8 cellular contexts compared by ENCODE assay signal in the genomic region with DNA sequence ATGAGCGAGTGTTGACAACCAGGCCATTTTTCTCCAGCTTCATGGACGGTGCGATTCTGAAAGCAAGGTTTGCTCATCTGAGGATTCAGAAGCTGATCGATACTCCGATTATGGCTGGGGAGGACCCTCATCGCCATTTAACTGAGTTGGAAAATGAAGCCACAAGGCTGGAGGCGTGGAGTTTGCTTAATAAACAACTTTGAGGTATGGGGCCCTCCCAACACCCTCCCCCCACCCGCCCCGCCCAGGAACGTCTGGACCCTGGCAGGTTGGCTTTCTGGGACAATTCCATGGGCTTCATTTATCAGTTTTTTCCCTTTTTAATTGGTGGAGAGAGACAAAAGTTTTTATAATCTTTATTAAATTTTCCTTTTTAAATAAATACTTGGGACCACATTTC. TPM values are rescaled to one million over a fixed set of nuclear protein-coding genes. Genes with fewer than 3 reads are reported as not detected.
A peak's percentile ranks its signal among the peaks of the same experiment; 100 is the strongest.
DNase-seq lines count a peak whose midpoint lies in the region; ATAC-seq, FAIRE-seq and TF ChIP-seq lines count a peak whose summit lies in the region.

No MANE protein-coding gene starts in this region.

- H3K4me1 ChIP-seq in adipocyte (ENCODE audit: control insufficient read depth, insufficient read depth, low read length) (peaks cover 45% of the 10 kb centered on the region), HepG2 (ENCODE audit: insufficient read depth, low read length) (peaks cover 16% of the 10 kb centered on the region), thymus (ENCODE audit: control insufficient read depth, insufficient read depth, low read length) (peaks cover 3% of the 10 kb centered on the region)

- no peak for TF ChIP-seq POLR2A in HepG2 (IDR thresholded peaks at IDR 0.05; ENCODE audit: insufficient read depth in 1 of 2, low read depth in 2 of 2, low read length in 2 of 2)

- in situ Hi-C loops in HepG2 (cut with HindIII; ENCODE audit: extremely low pct_ligation_motif_present, low pct_unique_long_range_greater_than_20kb): loop anchor here (10.0 kb wide), 1 partner anchor 202 kb away; the partner anchor contains the start of gene ZNF827

- H3K4me3 ChIP-seq in adipocyte (ENCODE audit: low read length) (peak overlapping the region; percentile 76), HepG2 (replicated peaks in 1 of 3; ENCODE audit: insufficient read depth in 1 of 3, low read depth in 2 of 3, low read length in 3 of 3) (peak overlapping the region; percentile 59 to 73 (median 60)), thymus (ENCODE audit: low read length) (peak overlapping the region; percentile 81)

- POLR2A ChIA-PET in activated CD4-positive, alpha-beta T cell treated with anti-CD3 and anti-CD28 coated beads, Interleukin-2, amount 10 ng/mL, durations not matched to agents 7 days and 5 days (lab: Charles Lee): no interaction called here
- POLR2A ChIA-PET in HepG2 (lab: Yijun Ruan, JAX): no interaction called here

- peak overlapping the region; percentile 82 for H3K9ac ChIP-seq in adipocyte (ENCODE audit: low read length)
- H3K9ac ChIP-seq in HepG2 (ENCODE audit: insufficient read depth, low read depth, low read length): no peak overlapping the region

- ATAC-seq in HepG2: no peak

- no peaks in the 10 kb centered on the region for H4K20me1 ChIP-seq in HepG2 (ENCODE audit: insufficient read depth, low read length)

- TF ChIP-seq CTCF in HepG2 (CRISPR knock-in tag; IDR thresholded peaks at IDR 0.05): no peak

- peaks cover 3% of the 10 kb centered on the region for H3K27me3 Mint-ChIP-seq in activated CD4-positive, alpha-beta T cell treated with anti-CD3 and anti-CD28 coated beads, Interleukin-2, amount 10 ng/mL, durations not matched to agents 7 days and 5 days

- H3K4me3 Mint-ChIP-seq in activated CD4-positive, alpha-beta T cell treated with anti-CD3 and anti-CD28 coated beads, Interleukin-2, amount 10 ng/mL, durations not matched to agents 7 days and 5 days: peak overlapping the region; percentile 65

- peaks cover 10% of the 10 kb centered on the region for H3K4me1 Mint-ChIP-seq in activated CD4-positive, alpha-beta T cell treated with anti-CD3 and anti-CD28 coated beads, Interleukin-2, amount 10 ng/mL, durations not matched to agents 7 days and 5 days

- intact Hi-C loops in HepG2 (cut with micrococcal nuclease; ENCODE audit: unreplicated experiment): no loop called here

- H3K79me2 ChIP-seq in HepG2 (ENCODE audit: insufficient read depth, low read length): no peaks in the 10 kb centered on the region

- WGBS in HepG2 (ENCODE audit: low lambda C conversion rate): 2% methylated on average over 8 of the region's 10 CpGs
- WGBS in thymus: 76% methylated on average over 10 of the region's 10 CpGs

- no peaks in the 10 kb centered on the region for H3K9me3 Mint-ChIP-seq in activated CD4-positive, alpha-beta T cell treated with anti-CD3 and anti-CD28 coated beads, Interleukin-2, amount 10 ng/mL, durations not matched to agents 7 days and 5 days

- H3K36me3 Mint-ChIP-seq in activated CD4-positive, alpha-beta T cell treated with anti-CD3 and anti-CD28 coated beads, Interleukin-2, amount 10 ng/mL, durations not matched to agents 7 days and 5 days (ENCODE audit: low read depth): no peaks in the 10 kb centered on the region

- no peaks in the 10 kb centered on the region for H3K36me3 ChIP-seq in adipocyte (ENCODE audit: control insufficient read depth, insufficient read depth, low read length, severe bottlenecking)
- no peaks in the 10 kb centered on the region for H3K36me3 ChIP-seq in HepG2 (replicated peaks in 1 of 2; ENCODE audit: control insufficient read depth in 1 of 2, insufficient read depth in 2 of 2, low read length in 2 of 2)
- H3K36me3 ChIP-seq in thymus (ENCODE audit: control insufficient read depth, insufficient read depth): no peaks in the 10 kb centered on the region

- H3K9me3 ChIP-seq in adipocyte (ENCODE audit: control insufficient read depth, low read length) (no peaks in the 10 kb centered on the region), HepG2 (ENCODE audit: low read length) (no peaks in the 10 kb centered on the region), thymus (ENCODE audit: control insufficient read depth) (no peaks in the 10 kb centered on the region)

- TF ChIP-seq EP300 in HepG2 (IDR thresholded peaks at IDR 0.05; ENCODE audit: low read depth in 2 of 2, low read length in 2 of 2) (no peak), HepG2 (CRISPR knock-in tag; IDR thresholded peaks at IDR 0.05; ENCODE audit: borderline replicate concordance) (no peak)

- DNase-seq in activated CD4-positive, alpha-beta T cell treated with anti-CD3 and anti-CD28 coated beads, Interleukin-2, amount 10 ng/mL, durations not matched to agents 7 days and 5 days: no peak
- DNase-seq in activated CD4-positive, alpha-beta T cell treated with anti-CD3 and anti-CD28 coated beads for 48 hours: no peak
- DNase-seq in adipocyte (ENCODE audit: low read depth) (no peak), HepG2 (ENCODE audit: low spot score) (no peak), SW480 (ENCODE audit: low spot score) (no peak), ureter (ENCODE audit: low spot score) (no peak), RKO (ENCODE audit: low spot score) (no peak)

- TF ChIP-seq RAD21 in HepG2 (CRISPR knock-in tag; IDR thresholded peaks at IDR 0.05): no peak

- H3K27ac Mint-ChIP-seq in activated CD4-positive, alpha-beta T cell treated with anti-CD3 and anti-CD28 coated beads, Interleukin-2, amount 10 ng/mL, durations not matched to agents 7 days and 5 days: no peak overlapping the region

- H3K27ac ChIP-seq in HepG2 (ENCODE audit: extremely low read length, insufficient read depth, low read length): no peak overlapping the region
- peak overlapping the region; percentile 80 for H3K27ac ChIP-seq in thymus (ENCODE audit: low read depth)

- no peak for FAIRE-seq in HepG2 (lab: Jason Lieb, UNC)

- CTCF ChIA-PET in activated CD4-positive, alpha-beta T cell treated with anti-CD3 and anti-CD28 coated beads, Interleukin-2, amount 10 ng/mL, durations not matched to agents 7 days and 5 days (lab: Charles Lee): interaction anchor here (0.9 kb wide), 1 partner anchor 20 kb away, joined by 3 read pairs; no protein-coding TSS in a partner anchor
- CTCF ChIA-PET in HepG2 (lab: Yijun Ruan, JAX; ENCODE audit: low intra/inter-chr PET ratio, low total read pairs): no interaction called here

- peak overlapping the region; percentile 91 for H3K4me2 ChIP-seq in HepG2 (ENCODE audit: low read depth, low read length)

- BruUV-seq in HepG2 (replicated peaks; lab: Mats Ljungman, UMichigan): no TSS peak

- H3K27me3 ChIP-seq in adipocyte (replicated peaks; ENCODE audit: control insufficient read depth, insufficient read depth, low read length) (no peaks in the 10 kb centered on the region), HepG2 (ENCODE audit: control insufficient read depth in 1 of 2, insufficient read depth in 2 of 2, low read length in 2 of 2) (peaks cover 0 to 38% of the 10 kb centered on the region in 2 experiments; a peak in 3 of 5 replicates), thymus (ENCODE audit: control insufficient read depth, insufficient read depth) (no peaks in the 10 kb centered on the region)

- peak overlapping the region; percentile 54 for H2AFZ ChIP-seq in HepG2 (ENCODE audit: low read length)

TF ChIP-seq in HepG2, 621 proteins besides CTCF, POLR2A, EP300 and RAD21:
- TF ChIP-seq ZBTB3 (CRISPR knock-in tag; IDR thresholded peaks at IDR 0.05; ENCODE audit: borderline replicate concordance, low read depth) (no peak), CC2D1A (CRISPR knock-in tag; IDR thresholded peaks at IDR 0.05) (no peak), ZNF564 (CRISPR knock-in tag; IDR thresholded peaks at IDR 0.05) (0 out of 2 replicates have a peak, but pooled peaks have one; percentile 19), RCOR2 (CRISPR knock-in tag; IDR thresholded peaks at IDR 0.05) (no peak), ZFX (CRISPR knock-in tag; IDR thresholded peaks at IDR 0.05; ENCODE audit: low read depth) (0 out of 2 replicates have a peak, but pooled peaks have one; percentile 1), BCL6 (CRISPR knock-in tag; IDR thresholded peaks at IDR 0.05) (no peak), ZNF12 (CRISPR knock-in tag; IDR thresholded peaks at IDR 0.05) (no peak)

RNA-seq across cellular contexts. Expression of gene C4orf51, which starts 52.5 kb away (rescaled TPM):
- not detected for total RNA-seq in activated CD4-positive, alpha-beta T cell treated with anti-CD3 and anti-CD28 coated beads, Interleukin-2, amount 10 ng/mL, durations not matched to agents 7 days and 5 days
- total RNA-seq in HepG2 (2016; rRNA removed; fragmentation: Illumina TruSeq; extraction: Trizol) (not detected in 2 replicates), ureter (not detected)
- not detected in 2 replicates for total RNA-seq in HepG2 (2016; cell fraction: cytosol; rRNA removed; fragmentation: Illumina TruSeq; extraction: Trizol; ENCODE audit: low read depth)
- not detected in 2 replicates for total RNA-seq in HepG2 (2016; cell fraction: insoluble cytoplasmic fraction; rRNA removed; fragmentation: Illumina TruSeq; extraction: Trizol)
- total RNA-seq in HepG2 (2016; cell fraction: membrane; rRNA removed; fragmentation: Illumina TruSeq; extraction: Trizol): not detected in 2 replicates
- total RNA-seq in HepG2 (2016; cell fraction: nucleus; rRNA removed; fragmentation: Illumina TruSeq; extraction: Trizol): not detected in 2 replicates
- polyA plus RNA-seq in HepG2 (2011; rRNA removed) (not detected in 2 replicates), thymus (not detected)
- not detected in 2 replicates for polyA plus RNA-seq in HepG2 (2011; cell fraction: cytosol; rRNA removed)
- not detected in 2 replicates for polyA plus RNA-seq in HepG2 (2011; cell fraction: nucleus; rRNA removed)
- polyA plus RNA-seq in HepG2 (2012): not detected in 2 replicates
- polyA plus RNA-seq in HepG2 (2016; cell fraction: cytosol; fragmentation: Illumina TruSeq; extraction: Trizol; ENCODE audit: low read depth): not detected in 2 replicates
- not detected in 2 replicates for polyA plus RNA-seq in HepG2 (2016; cell fraction: insoluble cytoplasmic fraction; fragmentation: Illumina TruSeq; extraction: Trizol; ENCODE audit: low read depth)
- polyA plus RNA-seq in HepG2 (2016; cell fraction: membrane; fragmentation: Illumina TruSeq; extraction: Trizol; ENCODE audit: low read depth): not detected in 2 replicates
- polyA plus RNA-seq in HepG2 (2016; cell fraction: nucleus; fragmentation: Illumina TruSeq; extraction: Trizol; ENCODE audit: insufficient read depth, low read depth): not detected in 2 replicates
- polyA minus RNA-seq in HepG2 (2011; rRNA and poly(A)+ RNA removed; ENCODE audit: low replicate concordance): not detected in 2 replicates
- not detected in 2 replicates for polyA minus RNA-seq in HepG2 (2011; cell fraction: cytosol; rRNA and poly(A)+ RNA removed)
- polyA minus RNA-seq in HepG2 (2011; cell fraction: nucleus; rRNA and poly(A)+ RNA removed): not detected in 2 replicates
